In genomic region chr1:173195596-173196088, GRCh38 we compare ENCODE assay signal across 9 cellular contexts. TPM values are rescaled to one million over a fixed set of nuclear protein-coding genes. Genes with fewer than 3 reads are reported as not detected.
DNase-seq lines count a peak whose midpoint lies in the region; ATAC-seq, FAIRE-seq and TF ChIP-seq lines count a peak whose summit lies in the region.
"Had no signal": no experiment of that assay in that cellular context is flagged by ENCODE, and none has a peak within 500 bp of the region (broad histone marks: within the 10 kb centered on the region; RNA-seq: fewer than 3 reads in every experiment).

No MANE protein-coding gene starts in this region.

- H3K79me2 ChIP-seq in endothelial cell of umbilical vein (ENCODE audit: control insufficient read depth, insufficient read depth, low read length) = peaks cover 92% of the 10 kb centered on the region

- H3K4me3 Mint-ChIP-seq in CD4-positive, alpha-beta T cell = no peak overlapping the region

- dilution Hi-C loops in endothelial cell of umbilical vein (cut with MboI; ENCODE audit: extremely low pct_ligation_motif_present, low sequenced_read_pairs) = loop anchor here (25.0 kb wide), 1 partner anchor 233 kb away; no protein-coding TSS in a partner anchor

- H3K36me3 Mint-ChIP-seq in CD4-positive, alpha-beta T cell (ENCODE audit: low read depth) = no peaks in the 10 kb centered on the region

- ATAC-seq in GM18502 (IDR thresholded peaks at IDR 0.05; ENCODE audit: poor library complexity, unreplicated experiment) (peak; percentile 81), GM21390 (IDR thresholded peaks at IDR 0.05; ENCODE audit: unreplicated experiment) (peak; percentile 86), HG03378 (IDR thresholded peaks at IDR 0.05; ENCODE audit: unreplicated experiment) (peak; percentile 84), left lung (no peak)
- no peak for ATAC-seq in CD4-positive, alpha-beta T cell (ENCODE audit: poor library complexity)

- peaks cover 4% of the 10 kb centered on the region for H3K4me1 Mint-ChIP-seq in CD4-positive, alpha-beta T cell (ENCODE audit: low read depth)

- no peak for TF ChIP-seq POLR2A in endothelial cell of umbilical vein (IDR thresholded peaks at IDR 0.05; ENCODE audit: low read depth, low read length)

- H3K9me3 Mint-ChIP-seq in CD4-positive, alpha-beta T cell = no peaks in the 10 kb centered on the region

- BruUV-seq in endothelial cell of umbilical vein (replicated peaks; lab: Mats Ljungman, UMichigan) = no TSS peak

- no peaks in the 10 kb centered on the region for H3K9me1 ChIP-seq in endothelial cell of umbilical vein (replicated peaks; ENCODE audit: control insufficient read depth, extremely low read depth, insufficient read depth, low read length)

- no peak overlapping the region for H3K9ac ChIP-seq in endothelial cell of umbilical vein (replicated peaks; ENCODE audit: extremely low read depth, insufficient read depth, low read length)

- DNase-seq in endothelial cell of umbilical vein (ENCODE audit: low read depth, low spot score) (no peak), left lung (no peak), retina (no peak), EL (no peak)
- no peak for DNase-seq in CD4-positive, alpha-beta T cell

- no peak overlapping the region for H2AFZ ChIP-seq in endothelial cell of umbilical vein (ENCODE audit: low read depth, low read length)

- H3K36me3 ChIP-seq in endothelial cell of umbilical vein (ENCODE audit: control insufficient read depth in 2 of 2, extremely low read depth in 1 of 2, insufficient read depth in 2 of 2, low read length in 2 of 2) (peaks cover 0 to 17% of the 10 kb centered on the region in 2 experiments), left lung (no peaks in the 10 kb centered on the region)
- H3K36me3 ChIP-seq: cardiac muscle cell had no signal

- H3K4me3 ChIP-seq in endothelial cell of umbilical vein (replicated peaks in 1 of 3; ENCODE audit: insufficient read depth in 1 of 3, low read depth in 1 of 3, low read length in 3 of 3) (no peak overlapping the region), left lung (no peak overlapping the region)
- H3K4me3 ChIP-seq: cardiac muscle cell had no signal

- H3K27me3 ChIP-seq in endothelial cell of umbilical vein (ENCODE audit: control insufficient read depth in 2 of 2, insufficient read depth in 2 of 2, low read length in 2 of 2) = no peaks in the 10 kb centered on the region
- no peaks in the 10 kb centered on the region for H3K27me3 ChIP-seq in left lung
- H3K27me3 ChIP-seq in CD4-positive, alpha-beta T cell (ENCODE audit: control insufficient read depth, insufficient read depth, low read length) = no peaks in the 10 kb centered on the region
- H3K27me3 ChIP-seq: cardiac muscle cell had no signal

- H3K4me2 ChIP-seq in endothelial cell of umbilical vein (ENCODE audit: insufficient read depth, low read length) = no peak overlapping the region

- CTCF ChIA-PET in endothelial cell of umbilical vein (lab: Charles Lee) = no interaction called here
- CTCF ChIA-PET in CD4-positive, alpha-beta T cell (lab: Charles Lee) = no interaction called here

- H3K4me1 ChIP-seq in endothelial cell of umbilical vein (ENCODE audit: control insufficient read depth, extremely low read depth, insufficient read depth, low read length) (peaks cover 65% of the 10 kb centered on the region), left lung (peaks cover 0 to 13% of the 10 kb centered on the region in 2 donors)

- H3K27ac ChIP-seq in endothelial cell of umbilical vein (ENCODE audit: insufficient read depth, low read depth, low read length) (peak overlapping the region; percentile 26), left lung (no peak overlapping the region)
- no peak overlapping the region for H3K27ac ChIP-seq in CD4-positive, alpha-beta T cell (ENCODE audit: low read depth, low read length)
- H3K27ac ChIP-seq: cardiac muscle cell had no signal

- H3K9me3 ChIP-seq in endothelial cell of umbilical vein (replicated peaks; ENCODE audit: control insufficient read depth, insufficient read depth, low read length) (no peaks in the 10 kb centered on the region), left lung (no peaks in the 10 kb centered on the region)
- no peaks in the 10 kb centered on the region for H3K9me3 ChIP-seq in CD4-positive, alpha-beta T cell (ENCODE audit: control insufficient read depth, low read length)

- FAIRE-seq in endothelial cell of umbilical vein (lab: Jason Lieb, UNC) = no peak

- H3K27me3 Mint-ChIP-seq in CD4-positive, alpha-beta T cell = no peaks in the 10 kb centered on the region

- POLR2A ChIA-PET in endothelial cell of umbilical vein (lab: Charles Lee) = no interaction called here
- POLR2A ChIA-PET in CD4-positive, alpha-beta T cell (lab: Charles Lee) = no interaction called here

- intact Hi-C loops in endothelial cell of umbilical vein (cut with micrococcal nuclease) = no loop called here
- intact Hi-C loops in left lung (cut with DNase I) = no loop called here
- intact Hi-C loops in CD4-positive, alpha-beta T cell (cut with DNase I, micrococcal nuclease) = no loop called here

- H4K20me1 ChIP-seq in endothelial cell of umbilical vein (replicated peaks; ENCODE audit: control insufficient read depth, extremely low read depth, insufficient read depth, low read length) = no peaks in the 10 kb centered on the region

- no peak overlapping the region for H3K27ac Mint-ChIP-seq in CD4-positive, alpha-beta T cell

- TF ChIP-seq CTCF in endothelial cell of umbilical vein (IDR thresholded peaks at IDR 0.05; ENCODE audit: extremely low read depth in 1 of 2, insufficient read depth in 1 of 2, low read depth in 1 of 2, low read length in 2 of 2) (no peak), left lung (IDR thresholded peaks at IDR 0.05) (no peak)
- no peak for TF ChIP-seq CTCF in CD4-positive, alpha-beta T cell (IDR thresholded peaks at IDR 0.05)

TF ChIP-seq in endothelial cell of umbilical vein, 7 proteins besides CTCF, POLR2A, EP300 and RAD21:
- TF ChIP-seq EZH2 (IDR thresholded peaks at IDR 0.05; ENCODE audit: borderline replicate concordance, low read depth, low read length, severe bottlenecking) (no peak), MAX (IDR thresholded peaks at IDR 0.05; ENCODE audit: insufficient read depth, insufficient read length) (no peak), FOS (IDR thresholded peaks at IDR 0.05; ENCODE audit: borderline replicate concordance, insufficient read depth, low read length) (no peak)

RNA-seq across cellular contexts. Expression of gene TNFSF4, which starts 11.5 kb away (rescaled TPM):
- 59.6 and 88.1 TPM in 2 replicates for total RNA-seq in endothelial cell of umbilical vein
- polyA plus RNA-seq in endothelial cell of umbilical vein = 38.6 and 44.9 TPM in 2 replicates
- polyA plus RNA-seq in endothelial cell of umbilical vein (2011; cell fraction: cytosol; rRNA removed) = 53.6 and 58.7 TPM in 2 replicates
- polyA plus RNA-seq in endothelial cell of umbilical vein (2011; cell fraction: nucleus; rRNA removed) = 36.9 and 47.0 TPM in 2 replicates
- 91.8 and 114 TPM in 2 replicates for polyA plus RNA-seq in endothelial cell of umbilical vein (2012)
- polyA minus RNA-seq in endothelial cell of umbilical vein = 75.0 and 77.9 TPM in 2 replicates
- polyA minus RNA-seq in endothelial cell of umbilical vein (2011; cell fraction: cytosol; rRNA and poly(A)+ RNA removed) = 0.31 TPM
- polyA minus RNA-seq in endothelial cell of umbilical vein (2011; cell fraction: nucleus; rRNA and poly(A)+ RNA removed) = 103 and 141 TPM in 2 replicates
- total RNA-seq in left lung = 1 to 10 TPM in 1 of 2 donors, under 1 TPM in 1; 0.73 to 1.3 TPM
- under 1 TPM; 0.17 to 0.33 TPM for total RNA-seq in CD4-positive, alpha-beta T cell

Comparison
In these comparisons a context has a peak if more than half of its experiments do, and no peak if none do; other contexts are left out.
1. ATAC-seq: peak in GM18502 (single experiment), GM21390 (single experiment) and HG03378 (single experiment); none in left lung (single experiment) and CD4-positive, alpha-beta T cell (single experiment).
2. RNA of gene TNFSF4, which starts 11.5 kb away (total RNA-seq): 59.6 to 88.1 TPM in endothelial cell of umbilical vein; 0.73 to 1.3 TPM in left lung and 0.17 to 0.33 TPM in CD4-positive, alpha-beta T cell; every median in the first group is over 10 times any median in the second.